2 cellular contexts compared by ENCODE assay signal in genomic region chr3:72319202-72320095, GRCh38.
A peak's percentile ranks its signal among the peaks of the same experiment; 100 is the strongest.
TF ChIP-seq lines count a peak whose summit lies in the region.

No MANE protein-coding gene starts in this region.

TF ChIP-seq in endothelial cell of umbilical vein, 7 proteins besides CTCF, POLR2A, EP300 and RAD21 (continued from another document):
- TF ChIP-seq MYC (IDR thresholded peaks at IDR 0.05; ENCODE audit: low read depth, low read length) (no peak), MAX (IDR thresholded peaks at IDR 0.05; ENCODE audit: insufficient read depth, insufficient read length) (no peak), EZH2 (IDR thresholded peaks at IDR 0.05; ENCODE audit: borderline replicate concordance, low read depth, low read length, severe bottlenecking) (no peak), JUN (IDR thresholded peaks at IDR 0.05; ENCODE audit: borderline replicate concordance, insufficient read depth, insufficient read length, low read depth) (peak; percentile 9), GATA2 (IDR thresholded peaks at IDR 0.05; ENCODE audit: insufficient read depth, insufficient read length, low read depth, low read length) (peak; percentile 27)

TF ChIP-seq in WTC11, 78 proteins besides CTCF, POLR2A, EP300 and RAD21:
- TF ChIP-seq ERG (CRISPR knock-in tag; IDR thresholded peaks at IDR 0.05) (no peak), STAT6 (CRISPR knock-in tag; conservative IDR thresholded peaks at IDR 0.05; ENCODE audit: low read depth) (no peak), PRRX2 (CRISPR knock-in tag; IDR thresholded peaks at IDR 0.05) (no peak), PREB (CRISPR knock-in tag; IDR thresholded peaks at IDR 0.05; ENCODE audit: borderline replicate concordance) (no peak), RELA (CRISPR knock-in tag; IDR thresholded peaks at IDR 0.05; ENCODE audit: borderline replicate concordance) (no peak), SP1 (CRISPR knock-in tag; conservative IDR thresholded peaks at IDR 0.05) (no peak), MAX (CRISPR knock-in tag; IDR thresholded peaks at IDR 0.05) (no peak), E2F5 (CRISPR knock-in tag; IDR thresholded peaks at IDR 0.05) (no peak), GRHL2 (CRISPR knock-in tag; IDR thresholded peaks at IDR 0.05; ENCODE audit: insufficient replicate concordance, severe bottlenecking) (no peak), E2F4 (CRISPR knock-in tag; IDR thresholded peaks at IDR 0.05; ENCODE audit: borderline replicate concordance, low read depth) (no peak), GABPB1 (CRISPR knock-in tag; IDR thresholded peaks at IDR 0.05) (no peak), ATF1 (CRISPR knock-in tag; IDR thresholded peaks at IDR 0.05) (no peak), OVOL2 (CRISPR knock-in tag; IDR thresholded peaks at IDR 0.05; ENCODE audit: borderline replicate concordance) (no peak), ZMAT4 (CRISPR knock-in tag; IDR thresholded peaks at IDR 0.05) (no peak), ZNF423 (CRISPR knock-in tag; IDR thresholded peaks at IDR 0.05) (no peak), ZNF317 (CRISPR knock-in tag; IDR thresholded peaks at IDR 0.05; ENCODE audit: borderline replicate concordance, low read depth) (no peak), TEAD4 (CRISPR knock-in tag; IDR thresholded peaks at IDR 0.05) (no peak), NR3C1 (CRISPR knock-in tag; conservative IDR thresholded peaks at IDR 0.05; ENCODE audit: low read depth) (no peak), ZNF281 (CRISPR knock-in tag; IDR thresholded peaks at IDR 0.05) (no peak)
